Comparison of ENCODE assay signal across 19 cellular contexts in the genomic region with DNA sequence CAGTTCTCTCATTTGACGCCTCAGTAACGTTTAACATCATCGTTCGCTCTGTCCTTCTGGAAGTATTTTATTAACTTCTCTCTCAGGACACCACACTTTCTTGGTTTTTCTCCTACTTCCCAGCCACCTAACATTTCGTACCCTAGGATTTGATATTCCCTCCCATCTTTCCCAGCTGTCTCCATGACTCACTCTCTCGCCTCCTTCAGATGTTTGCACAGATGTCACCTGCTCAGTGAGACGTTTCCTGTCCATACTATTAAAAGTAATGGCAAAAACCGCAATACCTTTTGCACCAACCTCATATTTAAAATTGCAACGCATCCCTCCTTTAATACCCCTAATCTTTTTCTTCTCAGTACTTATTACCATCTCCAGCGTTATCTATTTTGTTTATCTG.
A peak's percentile ranks its signal among the peaks of the same experiment; 100 is the strongest.
DNase-seq lines count a peak whose midpoint lies in the region; ATAC-seq and TF ChIP-seq lines count a peak whose summit lies in the region.
"Had no signal": no experiment of that assay in that cellular context is flagged by ENCODE, and none has a peak within 500 bp of the region (broad histone marks: within the 10 kb centered on the region; RNA-seq: fewer than 3 reads in every experiment).

No MANE protein-coding gene starts in this region.

- no peaks in the 10 kb centered on the region for H3K36me3 ChIP-seq in MM.1S (replicated peaks; ENCODE audit: insufficient read depth, low read length)

- ATAC-seq in GM21447 (IDR thresholded peaks at IDR 0.05; ENCODE audit: unreplicated experiment) (no peak), GM21360 (IDR thresholded peaks at IDR 0.05; ENCODE audit: unreplicated experiment) (no peak)
- no peak for ATAC-seq in activated CD4-positive, alpha-beta T cell treated with anti-CD3 and anti-CD28 coated beads for 36 hours

- no peaks in the 10 kb centered on the region for H3K9me2 ChIP-seq in MM.1S (replicated peaks; ENCODE audit: insufficient read depth, low read length)

- no peaks in the 10 kb centered on the region for H3K27me3 ChIP-seq in MM.1S (replicated peaks; ENCODE audit: insufficient read depth, low read length)

- no peak for TF ChIP-seq CTCF in MM.1S (IDR thresholded peaks at IDR 0.05; ENCODE audit: low read length)

- no peak overlapping the region for H3K4me3 Mint-ChIP-seq in activated CD4-positive, alpha-beta T cell treated with anti-CD3 and anti-CD28 coated beads for 36 hours
- H3K4me3 Mint-ChIP-seq: CD4-positive, alpha-beta memory T cell; H9; T-helper 1 cell treated with Interleukin-12 subunit alpha and Interleukin-12 subunit beta and Interleukin-4 antibody, amounts not matched to agents 30 μg/mL and 1 μg/mL, for 36 hours had no signal

- peaks cover 20% of the 10 kb centered on the region for H3K27me3 Mint-ChIP-seq in activated CD4-positive, alpha-beta T cell treated with anti-CD3 and anti-CD28 coated beads for 36 hours

- H3K9me3 Mint-ChIP-seq in activated CD4-positive, alpha-beta T cell treated with anti-CD3 and anti-CD28 coated beads for 36 hours (ENCODE audit: low read depth) = no peaks in the 10 kb centered on the region
- H3K9me3 Mint-ChIP-seq: H9; T-helper 1 cell treated with Interleukin-12 subunit alpha and Interleukin-12 subunit beta and Interleukin-4 antibody, amounts not matched to agents 30 μg/mL and 1 μg/mL, for 36 hours had no signal

- no peaks in the 10 kb centered on the region for H3K36me3 Mint-ChIP-seq in activated CD4-positive, alpha-beta T cell treated with anti-CD3 and anti-CD28 coated beads for 36 hours (ENCODE audit: low read depth)
- H3K36me3 Mint-ChIP-seq: CD4-positive, alpha-beta memory T cell had no signal

- H3K4me1 Mint-ChIP-seq in activated CD4-positive, alpha-beta T cell treated with anti-CD3 and anti-CD28 coated beads for 36 hours = no peaks in the 10 kb centered on the region
- H3K4me1 Mint-ChIP-seq: CD4-positive, alpha-beta memory T cell had no signal

- DNase-seq in NCI-H345 (lab: John Stamatoyannopoulos, UW) = peak; percentile 2
- DNase-seq in NCI-H345 treated with DMSO at 0.1 percent for 48 hours (lab: John Stamatoyannopoulos, UW; ENCODE audit: unreplicated experiment) = no peak
- peak; percentile 48 for DNase-seq in MM.1S
- peak; percentile 9 for DNase-seq in RPMI8226
- peak; percentile 17 for DNase-seq in inferior parietal cortex (ENCODE audit: extremely low spot score)
- no peak for DNase-seq in activated CD4-positive, alpha-beta T cell treated with anti-CD3 and anti-CD28 coated beads for 36 hours
- DNase-seq: 8988T; CD4-positive, alpha-beta memory T cell; GF-D8; H9; NCI-H2029; NCI-H2171; NK-92 treated with Interleukin-12 subunit alpha and Interleukin-12 subunit beta, amount 100 ng/mL, for 24 hours; PC-9; Right ventricle myocardium superior had no signal

- peak overlapping the region; percentile 59 for H3K4me2 ChIP-seq in MM.1S (ENCODE audit: low read depth, low read length)
- H3K4me2 ChIP-seq: KMS-11, PC-9 had no signal

- intact Hi-C loops in activated CD4-positive, alpha-beta T cell treated with anti-CD3 and anti-CD28 coated beads for 36 hours (cut with DNase I, micrococcal nuclease) = no loop called here

- CTCF ChIA-PET in activated CD4-positive, alpha-beta T cell treated with anti-CD3 and anti-CD28 coated beads for 36 hours (lab: Charles Lee) = interaction anchor here (0.6 to 0.8 kb wide), 2 partner anchors 26 to 166 kb away, joined by 3 read pairs; no protein-coding TSS in a partner anchor

- H3K9me3 ChIP-seq in MM.1S (replicated peaks; ENCODE audit: insufficient read depth, low read length) = no peaks in the 10 kb centered on the region

- 0 out of 2 replicates have a peak overlapping the region, but pooled peaks have one; percentile 32 for H2AFZ ChIP-seq in MM.1S (ENCODE audit: low read length)
- H2AFZ ChIP-seq: PC-9 had no signal

- H3K79me2 ChIP-seq in MM.1S (ENCODE audit: low read length) = no peaks in the 10 kb centered on the region

- no peak overlapping the region for H3K27ac Mint-ChIP-seq in activated CD4-positive, alpha-beta T cell treated with anti-CD3 and anti-CD28 coated beads for 36 hours
- H3K27ac Mint-ChIP-seq: CD4-positive, alpha-beta memory T cell; H9; T-helper 1 cell treated with Interleukin-12 subunit alpha and Interleukin-12 subunit beta and Interleukin-4 antibody, amounts not matched to agents 30 μg/mL and 1 μg/mL, for 36 hours had no signal

- H3K4me3 ChIP-seq in MM.1S (ENCODE audit: low read length) = peak overlapping the region; percentile 22; the same call in 1 of the 2 replicates
- H3K4me3 ChIP-seq: PC-9 had no signal

- H3K4me1 ChIP-seq in MM.1S (ENCODE audit: low read length) = peaks cover 62% of the 10 kb centered on the region

- POLR2A ChIA-PET in activated CD4-positive, alpha-beta T cell treated with anti-CD3 and anti-CD28 coated beads for 36 hours (lab: Charles Lee) = no interaction called here

- peak overlapping the region; percentile 81 for H3K27ac ChIP-seq in MM.1S (ENCODE audit: low read length)
- H3K27ac ChIP-seq: KMS-11, PC-9 had no signal

- peak overlapping the region; percentile 33 for H3K9ac ChIP-seq in MM.1S (ENCODE audit: low read length)
- H3K9ac ChIP-seq: KMS-11 had no signal

- H3F3A ChIP-seq in MM.1S (ENCODE audit: insufficient read depth, low read length) = peaks cover 27% of the 10 kb centered on the region

- H4K20me1 ChIP-seq in MM.1S (ENCODE audit: insufficient read depth, low read length) = no peaks in the 10 kb centered on the region

Comparison
In these comparisons a context has a peak if more than half of its experiments do, and no peak if none do; other contexts are left out.
1. DNase-seq: peak in NCI-H345 (single experiment), MM.1S (single experiment), RPMI8226 (single experiment) and inferior parietal cortex (single experiment); none in NCI-H345 treated with DMSO at 0.1 percent for 48 hours (single experiment) and activated CD4-positive, alpha-beta T cell treated with anti-CD3 and anti-CD28 coated beads for 36 hours (single experiment).